In the genomic region with DNA sequence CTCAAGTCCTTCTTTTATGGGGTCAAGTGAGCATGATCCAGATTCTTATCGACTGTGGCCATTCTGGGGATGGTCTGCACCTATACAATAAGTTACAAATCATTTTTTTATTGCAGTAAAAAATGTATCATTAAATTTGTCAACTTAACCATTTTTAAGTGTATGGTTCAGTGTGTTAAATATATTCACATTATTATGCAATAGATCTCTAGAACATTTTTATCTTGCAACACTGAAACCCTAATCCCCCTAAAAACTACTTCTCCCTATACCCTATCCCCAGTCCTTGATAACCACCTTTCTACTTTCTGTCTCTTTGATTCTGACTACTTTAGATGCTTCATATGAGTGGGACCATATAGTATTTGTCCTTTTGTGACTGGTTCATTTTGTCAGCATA, we compare ENCODE assay signal across 22 cellular contexts. TPM values are rescaled to one million over a fixed set of nuclear protein-coding genes. Genes with fewer than 3 reads are reported as not detected.
"Had no signal": no experiment of that assay in that cellular context is flagged by ENCODE, and none has a peak within 500 bp of the region (broad histone marks: within the 10 kb centered on the region; RNA-seq: fewer than 3 reads in every experiment).

No MANE protein-coding gene starts in this region.

- H3K4me1 ChIP-seq: left ventricle myocardium inferior, parathyroid adenoma, right atrium auricular region, suprapubic skin, tibial artery, upper lobe of right lung had no signal

- H3K9ac ChIP-seq: neural progenitor cell, parathyroid adenoma had no signal

- H3K27me3 ChIP-seq: hepatocyte, neural progenitor cell, right atrium auricular region, suprapubic skin, tibial artery, upper lobe of right lung had no signal

- ATAC-seq: natural killer cell, sciatic nerve, upper lobe of right lung had no signal

- DNase-seq: left ventricle myocardium inferior; mesendoderm; naive B cell; natural killer cell; nephron progenitor cell; occipital lobe; stimulated activated CD4-positive, alpha-beta T cell treated with anti-CD3 and anti-CD28 coated beads, Interleukin-4, amount 100 ng/mL, for 24 hours; stimulated activated naive CD4-positive, alpha-beta T cell; tibial artery; trophoblast cell; upper lobe of right lung had no signal

- H3K36me3 ChIP-seq: left ventricle myocardium inferior, neural progenitor cell, neutrophil, right atrium auricular region, suprapubic skin, thoracic aorta, tibial artery, upper lobe of right lung had no signal

- H3K4me3 ChIP-seq: hepatocyte, left ventricle myocardium inferior, lung, neural progenitor cell, right atrium auricular region, skin epidermis, suprapubic skin, thoracic aorta, tibial artery, upper lobe of right lung had no signal

- H3K27ac ChIP-seq: hepatocyte, left ventricle myocardium inferior, neural progenitor cell, neutrophil, parathyroid adenoma, right atrium auricular region, skin epidermis, suprapubic skin, thoracic aorta, tibial artery, upper lobe of right lung had no signal

- H3K9me3 ChIP-seq: left ventricle myocardium inferior, neutrophil, right atrium auricular region, suprapubic skin, thoracic aorta, tibial artery, upper lobe of right lung had no signal

RNA-seq across cellular contexts. Expression of a gene that starts 10.4 kb away (rescaled TPM):
- total RNA-seq: mononuclear cell had no signal
